ENCODE assay signal across 20 cellular contexts in genomic region chr3:37237252-37237651, GRCh38. TPM values are rescaled to one million over a fixed set of nuclear protein-coding genes. Genes with fewer than 3 reads are reported as not detected.
A peak's percentile ranks its signal among the peaks of the same experiment; 100 is the strongest.
DNase-seq lines count a peak whose midpoint lies in the region; FAIRE-seq and TF ChIP-seq lines count a peak whose summit lies in the region.
"Had no signal": no experiment of that assay in that cellular context is flagged by ENCODE, and none has a peak within 500 bp of the region (broad histone marks: within the 10 kb centered on the region; RNA-seq: fewer than 3 reads in every experiment).

No MANE protein-coding gene starts in this region.

- 88 to 93% (median 89%) methylated on average over 4 of the region's 4 CpGs for WGBS in spleen, 5 donors

- TF ChIP-seq CTCF in type B pancreatic cell (conservative IDR thresholded peaks at IDR 0.05): no peak
- TF ChIP-seq CTCF in spleen (IDR thresholded peaks at IDR 0.05 in 8 of 11, conservative IDR thresholded peaks at IDR 0.05 in 3 of 11): no peak

- peak overlapping the region; percentile 64 for H3K27ac ChIP-seq in epithelial cell of prostate
- no peak overlapping the region for H3K27ac ChIP-seq in spleen
- H3K27ac ChIP-seq: SJCRH30 had no signal

- FAIRE-seq in H54 (lab: Jason Lieb, UNC): no peak

- H3K27me3 ChIP-seq in spleen (replicated peaks in 1 of 7): no peaks in the 10 kb centered on the region
- H3K27me3 ChIP-seq: BE2C, MG63, SJCRH30 had no signal

- TF ChIP-seq POLR2A in spleen (IDR thresholded peaks at IDR 0.05) (no peak), H54 (IDR thresholded peaks at IDR 0.05; ENCODE audit: low read depth, low read length) (no peak)

- peaks cover 5% of the 10 kb centered on the region for H3K9me3 Mint-ChIP-seq in type B pancreatic cell
- H3K9me3 Mint-ChIP-seq: CD4-positive, alpha-beta T cell had no signal

- intact Hi-C loops in spleen (cut with DNase I; ENCODE audit: low total_unique reads): no loop called here

- no peaks in the 10 kb centered on the region for H3K36me3 Mint-ChIP-seq in type B pancreatic cell

- no peaks in the 10 kb centered on the region for H3K27me3 Mint-ChIP-seq in type B pancreatic cell
- H3K27me3 Mint-ChIP-seq: CD4-positive, alpha-beta T cell had no signal

- no peak overlapping the region for H3K4me3 ChIP-seq in spleen
- H3K4me3 ChIP-seq: GM23338, MG63, SJCRH30 had no signal

- H3K4me1 ChIP-seq in spleen: peaks cover 0 to 6% (median 3%) of the 10 kb centered on the region in 6 donors
- H3K4me1 ChIP-seq: BE2C had no signal

- H3K27ac Mint-ChIP-seq in type B pancreatic cell: peak overlapping the region; percentile 71
- H3K27ac Mint-ChIP-seq: CD4-positive, alpha-beta T cell; GM23338 had no signal

- no peaks in the 10 kb centered on the region for H3K36me3 ChIP-seq in spleen
- H3K36me3 ChIP-seq: BE2C, MG63, SJCRH30 had no signal

- H3K9me3 ChIP-seq in spleen: no peaks in the 10 kb centered on the region
- H3K9me3 ChIP-seq: BE2C, MG63, SJCRH30 had no signal

- peak overlapping the region; percentile 14 for H3K4me3 Mint-ChIP-seq in type B pancreatic cell
- H3K4me3 Mint-ChIP-seq: CD4-positive, alpha-beta T cell; GM23338 had no signal

- H3K4me1 Mint-ChIP-seq in type B pancreatic cell (ENCODE audit: unreplicated experiment): peaks cover 10% of the 10 kb centered on the region

- DNase-seq in NCI-H524 (lab: John Stamatoyannopoulos, UW) (peak; percentile 7 to 76), NCI-H524 treated with DMSO at 0.1 percent for 48 hours (lab: John Stamatoyannopoulos, UW) (no peak), amniotic epithelial cell (ENCODE audit: low read depth) (peak; percentile 45), epithelial cell of prostate (ENCODE audit: low read depth, low spot score) (peak; percentile 45), type B pancreatic cell (ENCODE audit: extremely low spot score, unreplicated experiment) (no peak), spleen (no peak), DMS 273 treated with DMSO at 0.1 percent for 48 hours (lab: John Stamatoyannopoulos, UW) (no peak), H54 (ENCODE audit: insufficient read length, low spot score) (no peak)
- DNase-seq: 8988T; BE2C; Calu3; CD4-positive, alpha-beta T cell; MG63; NCI-H1092; NCI-H146; NCI-H2081; NCI-H69; RPMI8226; SJCRH30 had no signal

RNA-seq across cellular contexts. Expression of gene GOLGA4, which starts 5.8 kb away (rescaled TPM):
- total RNA-seq in type B pancreatic cell (ENCODE audit: low replicate concordance): 55.8 and 77.5 TPM in 2 replicates
- 100 to 1,000 TPM in 1 of 7 donors, 10 to 100 TPM in 6; 75.7 to 121 (median 87.4) TPM for total RNA-seq in spleen
- 10 to 100 TPM; 14.3 to 16.5 (median 16.3) TPM for polyA plus RNA-seq in spleen

Comparison
In these comparisons a context has a peak if more than half of its experiments do, and no peak if none do; other contexts are left out.
1. DNase-seq: peak in NCI-H524 (2 of 2), amniotic epithelial cell (single experiment) and epithelial cell of prostate (single experiment); none in NCI-H524 treated with DMSO at 0.1 percent for 48 hours (single experiment), type B pancreatic cell (single experiment), spleen (single experiment), DMS 273 treated with DMSO at 0.1 percent for 48 hours (single experiment) and H54 (single experiment).